Comparison of ENCODE assay signal across 10 cellular contexts in the genomic region with DNA sequence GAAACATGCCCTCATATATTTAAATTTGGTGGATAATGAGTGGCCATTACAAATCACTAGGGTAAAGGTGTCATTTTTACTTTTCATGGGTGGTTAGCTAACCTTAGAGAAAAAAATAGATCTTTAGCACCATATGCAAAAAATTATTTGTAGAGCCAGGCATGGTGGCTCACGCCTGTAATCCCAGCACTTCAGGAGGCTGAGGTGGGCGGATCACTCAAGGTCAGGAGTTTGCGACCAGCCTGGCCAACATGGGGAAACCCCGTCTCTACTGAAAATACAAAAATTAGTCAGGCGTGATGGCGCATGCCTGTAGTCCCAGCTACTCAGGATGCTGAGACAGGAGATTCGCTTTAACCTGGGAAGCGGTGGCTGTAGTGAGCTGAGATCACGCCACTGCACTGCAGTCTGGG. TPM values are rescaled to one million over a fixed set of nuclear protein-coding genes. Genes with fewer than 3 reads are reported as not detected.
DNase-seq lines count a peak whose midpoint lies in the region; ATAC-seq and TF ChIP-seq lines count a peak whose summit lies in the region.
"Not testable (repeated sequence)": the region's sequence is repeated elsewhere in the genome, so short reads cannot be mapped to it uniquely, and the experiment has no call there.
"Had no signal": no experiment of that assay in that cellular context is flagged by ENCODE, and none has a peak within 500 bp of the region (broad histone marks: within the 10 kb centered on the region; RNA-seq: fewer than 3 reads in every experiment).

No MANE protein-coding gene starts in this region.

- not testable (repeated sequence) for H3K36me3 Mint-ChIP-seq in activated naive CD4-positive, alpha-beta T cell treated with anti-CD3 and anti-CD28 coated beads for 36 hours (ENCODE audit: low read depth)
- H3K36me3 Mint-ChIP-seq in nephron progenitor cell (ENCODE audit: low read depth), result peaks cover 33% of the 10 kb centered on the region

- not testable (repeated sequence) for H3K9me3 Mint-ChIP-seq in activated naive CD4-positive, alpha-beta T cell treated with anti-CD3 and anti-CD28 coated beads for 36 hours
- H3K9me3 Mint-ChIP-seq in nephron progenitor cell, result peaks cover 32% of the 10 kb centered on the region

- H3K4me1 ChIP-seq in thyroid gland, result not testable (repeated sequence)

- intact Hi-C loops in activated naive CD4-positive, alpha-beta T cell treated with anti-CD3 and anti-CD28 coated beads for 36 hours (cut with micrococcal nuclease), result loop anchor here (2.0 kb wide), 1 partner anchor 15 kb away; no protein-coding TSS in a partner anchor
- intact Hi-C loops in thyroid gland (cut with DNase I), result not testable (repeated sequence)

- WGBS in thyroid gland, 2 donors, result 64 to 70% methylated on average over 9 of the region's 9 CpGs

- H3K4me3 ChIP-seq in thyroid gland (replicated peaks in 1 of 3), result not testable (repeated sequence)

- not testable (repeated sequence) for TF ChIP-seq CTCF in nephron progenitor cell (IDR thresholded peaks at IDR 0.05); thyroid gland (IDR thresholded peaks at IDR 0.05)

- CTCF ChIA-PET in activated naive CD4-positive, alpha-beta T cell treated with anti-CD3 and anti-CD28 coated beads for 36 hours (lab: Charles Lee), result interaction anchor here (1.1 kb wide), 1 partner anchor 29 kb away, joined by 3 read pairs; no protein-coding TSS in a partner anchor

- peaks cover 27% of the 10 kb centered on the region for H3K4me1 Mint-ChIP-seq in activated naive CD4-positive, alpha-beta T cell treated with anti-CD3 and anti-CD28 coated beads for 36 hours (ENCODE audit: low read depth)
- not testable (repeated sequence) for H3K4me1 Mint-ChIP-seq in nephron progenitor cell

- not testable (repeated sequence) for H3K36me3 ChIP-seq in thyroid gland

- H3K4me3 Mint-ChIP-seq in activated naive CD4-positive, alpha-beta T cell treated with anti-CD3 and anti-CD28 coated beads for 36 hours; nephron progenitor cell: not testable (repeated sequence)

- TF ChIP-seq POLR2A in thyroid gland (IDR thresholded peaks at IDR 0.05), result not testable (repeated sequence)

- H3K9me3 ChIP-seq in thyroid gland, result not testable (repeated sequence)

- H3K27me3 Mint-ChIP-seq in activated naive CD4-positive, alpha-beta T cell treated with anti-CD3 and anti-CD28 coated beads for 36 hours (ENCODE audit: low read depth); nephron progenitor cell (ENCODE audit: low read depth, poor library complexity): not testable (repeated sequence)

- H3K27ac ChIP-seq in thyroid gland, result not testable (repeated sequence)

- ATAC-seq in GM18502 (IDR thresholded peaks at IDR 0.05; ENCODE audit: poor library complexity, unreplicated experiment), result peak; percentile 63
- peak; percentile 74 for ATAC-seq in GM19452 (IDR thresholded peaks at IDR 0.05; ENCODE audit: unreplicated experiment)
- peak; percentile 54 for ATAC-seq in HG02763 (IDR thresholded peaks at IDR 0.05; ENCODE audit: unreplicated experiment)
- peak; percentile 48 for ATAC-seq in HG03457 (IDR thresholded peaks at IDR 0.05; ENCODE audit: unreplicated experiment)
- ATAC-seq in activated CD4-positive, CD25-positive, alpha-beta regulatory T cell treated with anti-CD3 and anti-CD28 coated beads, Interleukin-2, amount 50 U/mL, for 24 hours, result peak; percentile 64 to 80

- DNase-seq in activated naive CD4-positive, alpha-beta T cell treated with anti-CD3 and anti-CD28 coated beads for 36 hours, result peak; percentile 63
- not testable (repeated sequence) for DNase-seq in nephron progenitor cell
- DNase-seq in thyroid gland, result peak; percentile 57 to 62

- not testable (repeated sequence) for H3K27me3 ChIP-seq in thyroid gland

- H3K27ac Mint-ChIP-seq in activated naive CD4-positive, alpha-beta T cell treated with anti-CD3 and anti-CD28 coated beads for 36 hours, result peak overlapping the region; percentile 24
- peak overlapping the region; percentile 52 for H3K27ac Mint-ChIP-seq in nephron progenitor cell

RNA-seq across cellular contexts. Expression of a gene that starts 19.5 kb away (rescaled TPM):
- 10 to 100 TPM; 15.8 to 16.0 TPM for total RNA-seq in activated naive CD4-positive, alpha-beta T cell treated with anti-CD3 and anti-CD28 coated beads for 36 hours
- 10 to 100 TPM; 24.1 to 30.2 (median 27.5) TPM for total RNA-seq in thyroid gland

RNA-seq across cellular contexts. Expression of a gene that starts 37.0 kb away (rescaled TPM):
- total RNA-seq in activated naive CD4-positive, alpha-beta T cell treated with anti-CD3 and anti-CD28 coated beads for 36 hours, result not detected
- not detected for total RNA-seq in thyroid gland
- total RNA-seq: fibroblast of villous mesenchyme, G401 had no signal
